ENCODE assay signal across 25 cellular contexts in the genomic region with DNA sequence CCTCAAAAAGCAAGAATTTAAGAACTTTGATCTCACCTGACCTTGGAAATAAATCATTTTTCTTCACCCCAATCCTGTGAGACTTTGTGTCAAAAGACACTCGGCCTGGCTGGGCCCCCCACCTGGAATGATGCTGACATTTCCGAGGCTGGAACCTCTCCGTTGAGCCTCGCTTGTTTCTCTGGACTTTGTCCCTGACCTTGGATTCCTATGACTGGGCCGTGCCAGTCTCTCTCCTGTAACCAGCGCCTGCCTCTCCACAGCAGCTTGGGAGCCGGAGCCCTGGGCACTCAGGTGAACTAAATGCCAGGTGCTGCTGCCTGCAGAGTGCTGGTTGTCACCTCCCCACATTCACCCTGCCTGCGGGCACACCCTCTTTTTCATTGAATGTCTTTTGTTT.
DNase-seq lines count a peak whose midpoint lies in the region; ATAC-seq and TF ChIP-seq lines count a peak whose summit lies in the region.
"Had no signal": no experiment of that assay in that cellular context is flagged by ENCODE, and none has a peak within 500 bp of the region (broad histone marks: within the 10 kb centered on the region; RNA-seq: fewer than 3 reads in every experiment).

No MANE protein-coding gene starts in this region.

- H3K4me1 Mint-ChIP-seq in stimulated activated naive CD8-positive, alpha-beta T cell treated with anti-CD3 and anti-CD28 coated beads, Interleukin-15, amount 100 ng/mL, for 72 hours: peaks cover 35% of the 10 kb centered on the region
- H3K4me1 Mint-ChIP-seq in T-helper 17 cell: peaks cover 23% of the 10 kb centered on the region

- no peaks in the 10 kb centered on the region for H3K9me3 Mint-ChIP-seq in stimulated activated naive CD8-positive, alpha-beta T cell treated with anti-CD3 and anti-CD28 coated beads, Interleukin-15, amount 100 ng/mL, for 72 hours
- H3K9me3 Mint-ChIP-seq: naive thymus-derived CD4-positive, alpha-beta T cell; stimulated activated naive CD8-positive, alpha-beta T cell treated with anti-CD3 and anti-CD28 coated beads, Interleukin-15, Interleukin-2, amounts not matched to agents 100 ng/mL and 50 ng/mL, for 24 hours had no signal

- no peak overlapping the region for H3K4me3 Mint-ChIP-seq in stimulated activated naive CD8-positive, alpha-beta T cell treated with anti-CD3 and anti-CD28 coated beads, Interleukin-15, amount 100 ng/mL, for 72 hours
- H3K4me3 Mint-ChIP-seq in T-helper 17 cell: no peak overlapping the region
- H3K4me3 Mint-ChIP-seq: activated CD4-positive, alpha-beta T cell treated with anti-CD3 and anti-CD28 coated beads for 36 hours; naive thymus-derived CD4-positive, alpha-beta T cell; stimulated activated naive CD8-positive, alpha-beta T cell treated with anti-CD3 and anti-CD28 coated beads, Interleukin-15, Interleukin-2, amounts not matched to agents 100 ng/mL and 50 ng/mL, for 24 hours had no signal

- peak overlapping the region; percentile 71 to 86 for H3K27ac Mint-ChIP-seq in stimulated activated naive CD8-positive, alpha-beta T cell treated with anti-CD3 and anti-CD28 coated beads, Interleukin-15, amount 100 ng/mL, for 72 hours
- H3K27ac Mint-ChIP-seq in T-helper 17 cell: peak overlapping the region; percentile 66
- H3K27ac Mint-ChIP-seq: activated CD4-positive, alpha-beta T cell treated with anti-CD3 and anti-CD28 coated beads for 36 hours; stimulated activated naive CD8-positive, alpha-beta T cell treated with anti-CD3 and anti-CD28 coated beads, Interleukin-15, Interleukin-2, amounts not matched to agents 100 ng/mL and 50 ng/mL, for 24 hours had no signal

- WGBS in right lobe of liver (ENCODE audit: insufficient coverage, low coverage, low lambda C conversion rate, missing lambda C conversion rate): 32% methylated on average over 5 of the region's 8 CpGs

- no peak overlapping the region for H3K4me3 ChIP-seq in right lobe of liver
- H3K4me3 ChIP-seq: left lung, MG63, psoas muscle had no signal

- no peak for TF ChIP-seq POLR2A in right lobe of liver (IDR thresholded peaks at IDR 0.05)

- no peak for DNase-seq in stimulated activated naive CD8-positive, alpha-beta T cell treated with anti-CD3 and anti-CD28 coated beads, Interleukin-15, amount 100 ng/mL, for 72 hours
- DNase-seq in stimulated activated naive CD8-positive, alpha-beta T cell treated with anti-CD3 and anti-CD28 coated beads, Interleukin-15, Interleukin-2, amounts not matched to agents 100 U/mL and 50 U/mL, for 24 hours: no peak
- DNase-seq in T-helper 17 cell: no peak
- DNase-seq in right lobe of liver: no peak
- no peak for DNase-seq in T-helper 1 cell
- no peak for DNase-seq in NK-92 (lab: John Stamatoyannopoulos, UW; ENCODE audit: unreplicated experiment)
- DNase-seq: activated CD4-positive, alpha-beta T cell treated with anti-CD3 and anti-CD28 coated beads for 36 hours; activated effector memory CD4-positive, alpha-beta T cell treated with Interleukin-2 at 50 U/mL for 16 hours; C1 segment of cervical spinal cord; cerebellar nuclear complex; DND-41; KBM-7; left lung; MG63; naive thymus-derived CD4-positive, alpha-beta T cell; NCI-H1105 treated with DMSO at 0.1 percent for 48 hours; NCI-H2029 treated with DMSO at 0.1 percent for 48 hours; NCI-H510A; psoas muscle; RPMI8226; T-helper 2 cell; trophoblast cell had no signal

- intact Hi-C loops in right lobe of liver (cut with DNase I): loop anchor here in 1 of 2 donors (10.0 kb wide), 1 partner anchor 59 kb away; no protein-coding TSS in a partner anchor

- H3K36me3 ChIP-seq in right lobe of liver: no peaks in the 10 kb centered on the region
- H3K36me3 ChIP-seq: left lung, MG63 had no signal

- H3K36me3 Mint-ChIP-seq in T-helper 17 cell (ENCODE audit: low read depth): peaks cover 4% of the 10 kb centered on the region

- ATAC-seq in stimulated activated naive CD8-positive, alpha-beta T cell treated with anti-CD3 and anti-CD28 coated beads, Interleukin-15, amount 100 ng/mL, for 72 hours: no peak
- ATAC-seq in stimulated activated naive CD8-positive, alpha-beta T cell treated with anti-CD3 and anti-CD28 coated beads, Interleukin-15, Interleukin-2, amounts not matched to agents 100 U/mL and 50 U/mL, for 24 hours: no peak
- no peak for ATAC-seq in T-helper 17 cell
- peak; percentile 21 to 53 (median 28) for ATAC-seq in right lobe of liver
- no peak for ATAC-seq in HG03196 (IDR thresholded peaks at IDR 0.05; ENCODE audit: unreplicated experiment)
- ATAC-seq: activated CD4-positive, alpha-beta T cell treated with anti-CD3 and anti-CD28 coated beads for 36 hours; HCT116; left lung; naive thymus-derived CD4-positive, alpha-beta T cell; psoas muscle had no signal

- TF ChIP-seq CTCF in right lobe of liver (IDR thresholded peaks at IDR 0.05): no peak

- H3K4me1 ChIP-seq in right lobe of liver: peaks cover 0 to 11% (median 0%) of the 10 kb centered on the region in 4 donors
- H3K4me1 ChIP-seq: left lung had no signal

- H3K27me3 Mint-ChIP-seq in stimulated activated naive CD8-positive, alpha-beta T cell treated with anti-CD3 and anti-CD28 coated beads, Interleukin-15, amount 100 ng/mL, for 72 hours: no peaks in the 10 kb centered on the region
- no peaks in the 10 kb centered on the region for H3K27me3 Mint-ChIP-seq in T-helper 17 cell
- H3K27me3 Mint-ChIP-seq: activated CD4-positive, alpha-beta T cell treated with anti-CD3 and anti-CD28 coated beads for 36 hours; naive thymus-derived CD4-positive, alpha-beta T cell; stimulated activated naive CD8-positive, alpha-beta T cell treated with anti-CD3 and anti-CD28 coated beads, Interleukin-15, Interleukin-2, amounts not matched to agents 100 ng/mL and 50 ng/mL, for 24 hours had no signal

- no peaks in the 10 kb centered on the region for H3K27me3 ChIP-seq in right lobe of liver
- H3K27me3 ChIP-seq: left lung, MG63 had no signal

- H3K9me3 ChIP-seq in T-helper 17 cell (ENCODE audit: control insufficient read depth, low read length, poor library complexity, severe bottlenecking): no peaks in the 10 kb centered on the region
- H3K9me3 ChIP-seq in right lobe of liver: no peaks in the 10 kb centered on the region
- H3K9me3 ChIP-seq: left lung, MG63, psoas muscle had no signal

- H3K27ac ChIP-seq in right lobe of liver: no peak overlapping the region
- H3K27ac ChIP-seq: left lung had no signal

Comparison
In these comparisons a context has a peak if more than half of its experiments do, and no peak if none do; other contexts are left out.
1. ATAC-seq: peak in right lobe of liver (4 of 4); none in stimulated activated naive CD8-positive, alpha-beta T cell treated with anti-CD3 and anti-CD28 coated beads, Interleukin-15, amount 100 ng/mL, for 72 hours (single experiment), stimulated activated naive CD8-positive, alpha-beta T cell treated with anti-CD3 and anti-CD28 coated beads, Interleukin-15, Interleukin-2, amounts not matched to agents 100 U/mL and 50 U/mL, for 24 hours (single experiment), T-helper 17 cell (single experiment) and HG03196 (single experiment).